ENCODE assay signal across 39 cellular contexts in genomic region chr15:40014390-40014789, GRCh38.
"Had no signal": no experiment of that assay in that cellular context is flagged by ENCODE, and none has a peak within 500 bp of the region (broad histone marks: within the 10 kb centered on the region; RNA-seq: fewer than 3 reads in every experiment).

No MANE protein-coding gene starts in this region.

- FAIRE-seq: RCC 7860 had no signal

- ATAC-seq: activated CD8-positive, alpha-beta T cell treated with anti-CD3 and anti-CD28 coated beads for 36 hours; activated T-cell treated with anti-CD3 and anti-CD28 coated beads, Interleukin-2, amount 50 U/mL, for 72 hours; activated T-helper 17 cell treated with anti-CD3 and anti-CD28 coated beads, Interleukin-2, amount 50 U/mL, for 72 hours; Right ventricle myocardium inferior; SK-N-SH treated with all-trans-retinoic acid at 6 μM for 48 hours had no signal

- H2AFZ ChIP-seq: PC-9 had no signal

- H3K4me3 ChIP-seq: MG63, PC-9 had no signal

- H3K27me3 ChIP-seq: brain microvascular endothelial cell, MG63 had no signal

- H3K27ac ChIP-seq: brain microvascular endothelial cell, PC-9, RWPE1, VCaP had no signal

- H3K4me2 ChIP-seq: PC-9 had no signal

- DNase-seq: activated B cell treated with CpG ODN at 0.5 μM for 24 hours; activated CD4-positive, alpha-beta T cell treated with anti-CD3 and anti-CD28 coated beads, Interleukin-2, amount 10 ng/mL, durations not matched to agents 24 days and 14 days; activated CD4-positive, alpha-beta T cell treated with anti-CD3 and anti-CD28 coated beads, Interleukin-2, amount 50 U/mL, for 4 hours; activated CD8-positive, alpha-beta T cell treated with anti-CD3 and anti-CD28 coated beads for 36 hours; activated effector memory CD4-positive, alpha-beta T cell treated with anti-CD3 and anti-CD28 coated beads, Interleukin-2, amount 50 U/mL, for 16 hours; activated naive CD4-positive, alpha-beta T cell; activated naive CD4-positive, alpha-beta T cell treated with anti-CD3 and anti-CD28 coated beads, Interleukin-2, amount 50 U/mL, for 16 hours; activated naive CD8-positive, alpha-beta T cell treated with anti-CD3 and anti-CD28 coated beads for 36 hours; activated T-cell treated with anti-CD3 and anti-CD28 coated beads, Interleukin-2, amount 50 U/mL, for 1 hour; activated T-cell treated with anti-CD3 and anti-CD28 coated beads, Interleukin-2, amount 50 U/mL, for 72 hours; amniotic stem cell; aorta; brain microvascular endothelial cell; central memory CD4-positive, alpha-beta T cell; Kasumi-1; MG63; NCI-H1048; NCI-H1105 treated with DMSO at 0.1 percent for 48 hours; NCI-H1436; NCI-H1694; NCI-H1930; NCI-H2081 treated with DMSO at 0.1 percent for 48 hours; NCI-H345; NCI-H510A; NCI-H526; NCI-H748 treated with DMSO at 0.1 percent for 48 hours; NK-92 treated with Interleukin-12 subunit alpha and Interleukin-12 subunit beta, amount 100 ng/mL, for 24 hours; PC-9; SIG-M5; SW 1271; T-helper 1 cell; T-helper 2 cell; T-helper 9 cell had no signal
